In the genomic region with DNA sequence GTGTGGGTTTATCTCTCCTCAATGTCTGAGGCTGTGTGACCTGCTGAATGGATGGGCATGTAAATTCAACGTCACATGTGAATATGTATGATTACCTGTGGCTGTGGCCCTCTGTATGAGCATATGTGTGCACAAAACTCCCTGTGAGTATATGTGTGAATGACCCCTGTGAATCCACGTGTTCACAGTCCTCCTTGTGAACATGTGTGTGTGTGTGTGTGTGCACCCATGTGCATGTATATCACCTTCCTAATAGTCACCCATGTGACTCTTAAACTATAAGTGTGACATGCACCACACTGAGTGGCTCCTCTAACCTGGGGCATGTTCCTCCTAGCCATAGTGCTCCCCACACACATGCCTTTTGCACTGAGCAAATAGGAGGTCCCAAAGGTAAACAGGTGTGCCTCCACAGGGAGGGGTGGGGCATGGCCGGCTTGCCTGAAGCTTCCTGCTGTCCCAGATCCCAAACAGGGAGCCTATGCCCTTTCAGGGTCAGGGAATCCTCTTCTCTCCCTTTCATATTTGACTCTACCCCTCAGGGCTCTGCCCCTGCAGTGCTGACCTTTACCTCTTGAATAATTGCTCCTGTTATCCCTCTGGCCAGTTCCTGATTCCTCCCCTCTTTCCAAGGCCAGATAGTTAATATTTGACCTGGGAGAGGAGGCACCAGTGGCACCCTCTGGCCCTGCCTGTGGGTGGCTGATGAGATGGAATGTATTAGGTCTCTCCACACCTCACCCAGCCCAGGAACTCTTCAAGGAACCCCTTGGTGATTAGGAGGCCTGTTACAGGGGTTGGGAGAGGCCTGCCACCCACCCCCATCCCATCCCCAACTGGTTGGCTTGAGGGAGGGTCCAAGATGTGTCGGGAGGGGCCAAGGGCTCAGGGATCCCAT, we compare ENCODE assay signal across 11 cellular contexts. TPM values are rescaled to one million over a fixed set of nuclear protein-coding genes. Genes with fewer than 3 reads are reported as not detected.
DNase-seq lines count a peak whose midpoint lies in the region; ATAC-seq and TF ChIP-seq lines count a peak whose summit lies in the region.
"Had no signal": no experiment of that assay in that cellular context is flagged by ENCODE, and none has a peak within 500 bp of the region (broad histone marks: within the 10 kb centered on the region; RNA-seq: fewer than 3 reads in every experiment).

No MANE protein-coding gene starts in this region.

- H3K4me3 Mint-ChIP-seq in CD8-positive, alpha-beta T cell: peak overlapping the region; percentile 67
- H3K4me3 Mint-ChIP-seq in natural killer cell treated with Interleukin-12 subunit alpha and Interleukin-12 subunit beta and Interleukin-15 and Interleukin-18, amount 100 ng/mL, for 72 hours: peak overlapping the region; percentile 39

- no peak overlapping the region for H3K27ac ChIP-seq in CD8-positive, alpha-beta T cell (ENCODE audit: low read depth, low read length)
- no peak overlapping the region for H3K27ac ChIP-seq in Panc1 (ENCODE audit: low read length)
- H3K27ac ChIP-seq in hepatocyte: peak overlapping the region; percentile 83
- H3K27ac ChIP-seq in thyroid gland: no peak overlapping the region
- H3K27ac ChIP-seq: GM23248 had no signal

- H3K36me3 Mint-ChIP-seq in CD8-positive, alpha-beta T cell: no peaks in the 10 kb centered on the region
- H3K36me3 Mint-ChIP-seq in natural killer cell treated with Interleukin-12 subunit alpha and Interleukin-12 subunit beta and Interleukin-15 and Interleukin-18, amount 100 ng/mL, for 72 hours: no peaks in the 10 kb centered on the region

- peak in 1 of 7 experiments; percentile 40 for DNase-seq in CD8-positive, alpha-beta T cell
- DNase-seq in Panc1 (ENCODE audit: low read depth, low spot score): no peak
- peak; percentile 56 for DNase-seq in hepatocyte (ENCODE audit: low spot score)
- DNase-seq in natural killer cell treated with Interleukin-12 subunit alpha and Interleukin-12 subunit beta and Interleukin-15 and Interleukin-18, amount 100 ng/mL, for 72 hours (ENCODE audit: low spot score): no peak
- no peak for DNase-seq in posterior cingulate gyrus
- no peak for DNase-seq in iPS-NIHi11 (ENCODE audit: low spot score)
- DNase-seq in thyroid gland: no peak
- DNase-seq in cerebellum (ENCODE audit: low spot score): no peak
- DNase-seq: GM23248, NCI-H2029 treated with DMSO at 0.1 percent for 48 hours, OCI-M1 had no signal

- H3K9me3 Mint-ChIP-seq in CD8-positive, alpha-beta T cell: no peaks in the 10 kb centered on the region
- no peaks in the 10 kb centered on the region for H3K9me3 Mint-ChIP-seq in natural killer cell treated with Interleukin-12 subunit alpha and Interleukin-12 subunit beta and Interleukin-15 and Interleukin-18, amount 100 ng/mL, for 72 hours

- H3K4me2 ChIP-seq in hepatocyte: peak overlapping the region; percentile 98

- no TSS peak for BruUV-seq in Panc1 (replicated peaks; lab: Mats Ljungman, UMichigan)

- H3K9me3 ChIP-seq in CD8-positive, alpha-beta T cell (ENCODE audit: low read length): no peaks in the 10 kb centered on the region
- H3K9me3 ChIP-seq in Panc1 (ENCODE audit: control insufficient read depth, insufficient read depth, low read depth, low read length): no peaks in the 10 kb centered on the region
- H3K9me3 ChIP-seq in hepatocyte (ENCODE audit: low read depth): no peaks in the 10 kb centered on the region
- no peaks in the 10 kb centered on the region for H3K9me3 ChIP-seq in thyroid gland

- H3K27me3 Mint-ChIP-seq in CD8-positive, alpha-beta T cell (ENCODE audit: low read depth): no peaks in the 10 kb centered on the region
- H3K27me3 Mint-ChIP-seq in natural killer cell treated with Interleukin-12 subunit alpha and Interleukin-12 subunit beta and Interleukin-15 and Interleukin-18, amount 100 ng/mL, for 72 hours: no peaks in the 10 kb centered on the region

- WGBS in hepatocyte (ENCODE audit: low lambda C conversion rate, missing lambda C conversion rate): 53% methylated on average over 4 of the region's 4 CpGs
- 57 to 67% methylated on average over 3 to 4 of the region's 4 CpGs for WGBS in thyroid gland, 2 donors

- H2AFZ ChIP-seq in hepatocyte: no peak overlapping the region
- H2AFZ ChIP-seq: GM23248 had no signal

- ATAC-seq in CD8-positive, alpha-beta T cell: no peak
- peak; percentile 9; the same call in 1 of the 2 replicates for ATAC-seq in Panc1
- no peak for ATAC-seq in natural killer cell treated with Interleukin-12 subunit alpha and Interleukin-12 subunit beta and Interleukin-15 and Interleukin-18, amount 100 ng/mL, for 72 hours

- CTCF ChIA-PET in CD8-positive, alpha-beta T cell (lab: Charles Lee): interaction anchor here (2.0 kb wide), 1 partner anchor 26 kb away, joined by 8 read pairs; no protein-coding TSS in a partner anchor
- CTCF ChIA-PET in Panc1 (lab: Charles Lee): interaction anchor here (1.6 kb wide), 1 partner anchor 26 kb away, joined by 11 read pairs; no protein-coding TSS in a partner anchor

- H3K9me2 ChIP-seq in hepatocyte (replicated peaks; ENCODE audit: insufficient read depth): no peaks in the 10 kb centered on the region

- in situ Hi-C loops in Panc1 (cut with HindIII; ENCODE audit: low pct_unique_long_range_greater_than_20kb, low sequenced_read_pairs): no loop called here

- TF ChIP-seq CTCF in CD8-positive, alpha-beta T cell (IDR thresholded peaks at IDR 0.05): no peak
- no peak for TF ChIP-seq CTCF in Panc1 (IDR thresholded peaks at IDR 0.05)
- no peak for TF ChIP-seq CTCF in hepatocyte (IDR thresholded peaks at IDR 0.05; ENCODE audit: poor library complexity)
- TF ChIP-seq CTCF in thyroid gland (IDR thresholded peaks at IDR 0.05): no peak

- no peak overlapping the region for H3K4me3 ChIP-seq in CD8-positive, alpha-beta T cell (ENCODE audit: low read depth, low read length)
- no peak overlapping the region for H3K4me3 ChIP-seq in Panc1 (ENCODE audit: low read depth in 2 of 2, low read length in 2 of 2)
- no peak overlapping the region for H3K4me3 ChIP-seq in hepatocyte
- no peak overlapping the region for H3K4me3 ChIP-seq in thyroid gland (replicated peaks in 1 of 3)
- H3K4me3 ChIP-seq: GM23248 had no signal

- H3K4me1 ChIP-seq in CD8-positive, alpha-beta T cell (ENCODE audit: insufficient read depth, low read length): peaks cover 13% of the 10 kb centered on the region
- H3K4me1 ChIP-seq in Panc1 (ENCODE audit: control insufficient read depth, insufficient read depth, low read length) (peaks cover 10% of the 10 kb centered on the region), hepatocyte (ENCODE audit: insufficient read depth) (peaks cover 24% of the 10 kb centered on the region), thyroid gland (peaks cover 11 to 17% of the 10 kb centered on the region in 2 donors)

- no peaks in the 10 kb centered on the region for H4K20me1 ChIP-seq in hepatocyte (ENCODE audit: insufficient read depth, poor library complexity, severe bottlenecking)

- TF ChIP-seq POLR2A in thyroid gland (IDR thresholded peaks at IDR 0.05): no peak

- H3K27ac Mint-ChIP-seq in CD8-positive, alpha-beta T cell: no peak overlapping the region
- H3K27ac Mint-ChIP-seq in natural killer cell treated with Interleukin-12 subunit alpha and Interleukin-12 subunit beta and Interleukin-15 and Interleukin-18, amount 100 ng/mL, for 72 hours: no peak overlapping the region

- H3K4me1 Mint-ChIP-seq in CD8-positive, alpha-beta T cell (ENCODE audit: low read depth): peaks cover 15% of the 10 kb centered on the region
- H3K4me1 Mint-ChIP-seq in natural killer cell treated with Interleukin-12 subunit alpha and Interleukin-12 subunit beta and Interleukin-15 and Interleukin-18, amount 100 ng/mL, for 72 hours (ENCODE audit: low read depth in 2 of 2): peaks cover 7 to 13% of the 10 kb centered on the region in 2 donors

- H3K36me3 ChIP-seq in CD8-positive, alpha-beta T cell (ENCODE audit: insufficient read depth, low read length): no peaks in the 10 kb centered on the region
- H3K36me3 ChIP-seq in Panc1 (ENCODE audit: control insufficient read depth, insufficient read depth, low read length): no peaks in the 10 kb centered on the region
- H3K36me3 ChIP-seq in hepatocyte (replicated peaks; ENCODE audit: insufficient read depth, low read depth): no peaks in the 10 kb centered on the region
- no peaks in the 10 kb centered on the region for H3K36me3 ChIP-seq in thyroid gland

- no peaks in the 10 kb centered on the region for H3K27me3 ChIP-seq in CD8-positive, alpha-beta T cell (ENCODE audit: insufficient read depth, low read length)
- H3K27me3 ChIP-seq in Panc1 (ENCODE audit: control insufficient read depth, insufficient read depth, low read length) (no peaks in the 10 kb centered on the region), hepatocyte (no peaks in the 10 kb centered on the region), thyroid gland (no peaks in the 10 kb centered on the region)

- intact Hi-C loops in CD8-positive, alpha-beta T cell (cut with DNase I, micrococcal nuclease): no loop called here
- intact Hi-C loops in Panc1 (cut with micrococcal nuclease; ENCODE audit: unreplicated experiment) (no loop called here), posterior cingulate gyrus (cut with DNase I) (no loop called here), thyroid gland (cut with DNase I) (no loop called here)

- POLR2A ChIA-PET in CD8-positive, alpha-beta T cell (lab: Charles Lee): no interaction called here
- POLR2A ChIA-PET in Panc1 (lab: Charles Lee): no interaction called here

- peaks cover 19% of the 10 kb centered on the region for H3K79me2 ChIP-seq in hepatocyte

RNA-seq across cellular contexts. Expression of a gene that starts 1.9 kb away (rescaled TPM):
- under 1 TPM; 0.35 to 0.61 TPM for total RNA-seq in CD8-positive, alpha-beta T cell
- total RNA-seq in Panc1 (2021; ENCODE audit: unreplicated experiment) (4.7 TPM), hepatocyte (48.6 and 54.8 TPM in 2 replicates), thyroid gland (10 to 100 TPM in 1 of 4 donors, 1 to 10 TPM in 3; 8.7 to 13.3 (median 9.8) TPM), cerebellum (11.0 TPM)
- polyA plus RNA-seq in Panc1 (2012; ENCODE audit: insufficient read length): 13.1 TPM
- 28.6 and 38.9 TPM in 2 replicates for polyA plus RNA-seq in hepatocyte
- total RNA-seq in natural killer cell treated with Interleukin-12 subunit alpha and Interleukin-12 subunit beta and Interleukin-15 and Interleukin-18, amount 100 ng/mL, for 72 hours: under 1 TPM in 1 of 2 donors, not detected in 1; 0.19 TPM

RNA-seq across cellular contexts. Expression of a gene that starts 16.1 kb away (rescaled TPM):
- 10 to 100 TPM; 28.3 to 28.4 TPM for total RNA-seq in CD8-positive, alpha-beta T cell
- 108 TPM for total RNA-seq in Panc1 (2021; ENCODE audit: unreplicated experiment)
- 196 TPM for polyA plus RNA-seq in Panc1 (2012; ENCODE audit: insufficient read length)
- 60.1 and 65.9 TPM in 2 replicates for total RNA-seq in hepatocyte
- polyA plus RNA-seq in hepatocyte: 111 and 112 TPM in 2 replicates
- 10 to 100 TPM; 52.3 to 60.7 TPM for total RNA-seq in natural killer cell treated with Interleukin-12 subunit alpha and Interleukin-12 subunit beta and Interleukin-15 and Interleukin-18, amount 100 ng/mL, for 72 hours
- 100 to 1,000 TPM in 3 of 4 donors, 10 to 100 TPM in 1; 86.1 to 178 (median 145) TPM for total RNA-seq in thyroid gland
- total RNA-seq in cerebellum: 38.1 TPM

RNA-seq across cellular contexts. Expression of a gene that starts 16.2 kb away (rescaled TPM):
- total RNA-seq in CD8-positive, alpha-beta T cell: 1 to 10 TPM; 4.6 to 4.7 TPM
- total RNA-seq in Panc1 (2021; ENCODE audit: unreplicated experiment) (30.5 TPM), hepatocyte (3.2 and 5.0 TPM in 2 replicates), thyroid gland (1 to 10 TPM; 5.5 to 7.7 (median 6.8) TPM), cerebellum (5.6 TPM)
- polyA plus RNA-seq in Panc1 (2012; ENCODE audit: insufficient read length): 25.0 TPM
- 4.0 and 5.1 TPM in 2 replicates for polyA plus RNA-seq in hepatocyte
- total RNA-seq in natural killer cell treated with Interleukin-12 subunit alpha and Interleukin-12 subunit beta and Interleukin-15 and Interleukin-18, amount 100 ng/mL, for 72 hours: 10 to 100 TPM; 13.6 to 34.2 TPM

RNA-seq across cellular contexts. Expression of a gene that starts 28.4 kb away (rescaled TPM):
- 10 to 100 TPM in 1 of 2 experiments, 1 to 10 TPM in 1; 9.2 to 10.5 TPM for total RNA-seq in CD8-positive, alpha-beta T cell
- 65.5 TPM for total RNA-seq in Panc1 (2021; ENCODE audit: unreplicated experiment)
- polyA plus RNA-seq in Panc1 (2012; ENCODE audit: insufficient read length): 97.7 TPM
- total RNA-seq in hepatocyte: 62.9 and 73.6 TPM in 2 replicates
- 88.5 and 90.7 TPM in 2 replicates for polyA plus RNA-seq in hepatocyte
- total RNA-seq in natural killer cell treated with Interleukin-12 subunit alpha and Interleukin-12 subunit beta and Interleukin-15 and Interleukin-18, amount 100 ng/mL, for 72 hours: 1 to 10 TPM; 6.2 to 6.4 TPM
- 100 to 1,000 TPM in 1 of 4 donors, 10 to 100 TPM in 3; 75.4 to 107 (median 88.1) TPM for total RNA-seq in thyroid gland
- total RNA-seq in cerebellum: 23.9 TPM

RNA-seq across cellular contexts. Expression of a gene that starts 58.4 kb away (rescaled TPM):
- total RNA-seq in CD8-positive, alpha-beta T cell: 1 to 10 TPM; 8.0 to 8.3 TPM
- total RNA-seq in Panc1 (2021; ENCODE audit: unreplicated experiment) (38.8 TPM), hepatocyte (23.5 and 28.9 TPM in 2 replicates), thyroid gland (10 to 100 TPM; 34.1 to 47.9 (median 40.4) TPM), cerebellum (62.5 TPM)
- polyA plus RNA-seq in Panc1 (2012; ENCODE audit: insufficient read length): 12.4 TPM
- 11.7 and 20.1 TPM in 2 replicates for polyA plus RNA-seq in hepatocyte
- total RNA-seq in natural killer cell treated with Interleukin-12 subunit alpha and Interleukin-12 subunit beta and Interleukin-15 and Interleukin-18, amount 100 ng/mL, for 72 hours: 10 to 100 TPM; 27.8 to 44.3 TPM
